Comparison of ENCODE assay signal across 15 cellular contexts in genomic region chr17:83194189-83194565, GRCh38.
A peak's percentile ranks its signal among the peaks of the same experiment; 100 is the strongest.
DNase-seq lines count a peak whose midpoint lies in the region; ATAC-seq lines count a peak whose summit lies in the region.
"Had no signal": no experiment of that assay in that cellular context is flagged by ENCODE, and none has a peak within 500 bp of the region (broad histone marks: within the 10 kb centered on the region; RNA-seq: fewer than 3 reads in every experiment).

No MANE protein-coding gene starts in this region.

- no peaks in the 10 kb centered on the region for H3K27me3 Mint-ChIP-seq in activated CD4-positive, alpha-beta T cell treated with anti-CD3 and anti-CD28 coated beads, Interleukin-2, amount 10 ng/mL, durations not matched to agents 24 days and 14 days
- H3K27me3 Mint-ChIP-seq in CD8-positive, alpha-beta memory T cell, result no peaks in the 10 kb centered on the region
- peaks cover 1% of the 10 kb centered on the region for H3K27me3 Mint-ChIP-seq in activated naive CD8-positive, alpha-beta T cell treated with anti-CD3 and anti-CD28 coated beads, Interleukin-2, amount 10 ng/mL, durations not matched to agents 7 days and 5 days

- H3K4me1 Mint-ChIP-seq in activated CD4-positive, alpha-beta T cell treated with anti-CD3 and anti-CD28 coated beads, Interleukin-2, amount 10 ng/mL, durations not matched to agents 24 days and 14 days, result peaks cover 25% of the 10 kb centered on the region
- peaks cover 10 to 33% (median 26%) of the 10 kb centered on the region in 3 donors for H3K4me1 Mint-ChIP-seq in CD8-positive, alpha-beta memory T cell
- H3K4me1 Mint-ChIP-seq in activated naive CD8-positive, alpha-beta T cell treated with anti-CD3 and anti-CD28 coated beads, Interleukin-2, amount 10 ng/mL, durations not matched to agents 7 days and 5 days, result peaks cover 11% of the 10 kb centered on the region

- intact Hi-C loops in activated CD4-positive, alpha-beta T cell treated with anti-CD3 and anti-CD28 coated beads, Interleukin-2, amount 10 ng/mL, durations not matched to agents 24 days and 14 days (cut with micrococcal nuclease), result no loop called here
- intact Hi-C loops in sciatic nerve (cut with DNase I), result no loop called here

- ATAC-seq in activated naive CD8-positive, alpha-beta T cell treated with anti-CD3 and anti-CD28 coated beads, Interleukin-2, amount 10 ng/mL, durations not matched to agents 7 days and 5 days (ENCODE audit: low read depth), result peak; percentile 2
- ATAC-seq in sciatic nerve, result no peak
- ATAC-seq: A549, foreskin keratinocyte had no signal

- no peaks in the 10 kb centered on the region for H3K36me3 Mint-ChIP-seq in activated CD4-positive, alpha-beta T cell treated with anti-CD3 and anti-CD28 coated beads, Interleukin-2, amount 10 ng/mL, durations not matched to agents 24 days and 14 days (ENCODE audit: low read depth)
- H3K36me3 Mint-ChIP-seq in CD8-positive, alpha-beta memory T cell, result no peaks in the 10 kb centered on the region
- no peaks in the 10 kb centered on the region for H3K36me3 Mint-ChIP-seq in activated naive CD8-positive, alpha-beta T cell treated with anti-CD3 and anti-CD28 coated beads, Interleukin-2, amount 10 ng/mL, durations not matched to agents 7 days and 5 days

- CTCF ChIA-PET in CD8-positive, alpha-beta memory T cell (lab: Charles Lee), result no interaction called here

- no peaks in the 10 kb centered on the region for H3K9me3 ChIP-seq in CD8-positive, alpha-beta memory T cell (ENCODE audit: low read length)
- H3K9me3 ChIP-seq: A549, thyroid gland had no signal

- peak overlapping the region; percentile 72 for H3K27ac Mint-ChIP-seq in activated CD4-positive, alpha-beta T cell treated with anti-CD3 and anti-CD28 coated beads, Interleukin-2, amount 10 ng/mL, durations not matched to agents 24 days and 14 days
- H3K27ac Mint-ChIP-seq in CD8-positive, alpha-beta memory T cell, result peak overlapping the region in 4 of 8 donors; percentile 6 to 84 (median 40)
- H3K27ac Mint-ChIP-seq in activated naive CD8-positive, alpha-beta T cell treated with anti-CD3 and anti-CD28 coated beads, Interleukin-2, amount 10 ng/mL, durations not matched to agents 7 days and 5 days, result peak overlapping the region; percentile 87

- peaks cover 15% of the 10 kb centered on the region for H3K4me1 ChIP-seq in CD8-positive, alpha-beta memory T cell (ENCODE audit: insufficient read depth, low read length)
- H3K4me1 ChIP-seq: A549, foreskin keratinocyte had no signal

- no peak overlapping the region for H3K4me3 ChIP-seq in CD8-positive, alpha-beta memory T cell (ENCODE audit: low read length)
- H3K4me3 ChIP-seq: A549, thyroid gland had no signal

- no peaks in the 10 kb centered on the region for H3K9me3 Mint-ChIP-seq in activated CD4-positive, alpha-beta T cell treated with anti-CD3 and anti-CD28 coated beads, Interleukin-2, amount 10 ng/mL, durations not matched to agents 24 days and 14 days
- no peaks in the 10 kb centered on the region for H3K9me3 Mint-ChIP-seq in CD8-positive, alpha-beta memory T cell
- H3K9me3 Mint-ChIP-seq in activated naive CD8-positive, alpha-beta T cell treated with anti-CD3 and anti-CD28 coated beads, Interleukin-2, amount 10 ng/mL, durations not matched to agents 7 days and 5 days, result no peaks in the 10 kb centered on the region

- no peaks in the 10 kb centered on the region for H3K27me3 ChIP-seq in CD8-positive, alpha-beta memory T cell (ENCODE audit: insufficient read depth, low read length, poor library complexity, severe bottlenecking)
- H3K27me3 ChIP-seq: foreskin keratinocyte, thyroid gland had no signal

- no peak overlapping the region for H3K27ac ChIP-seq in CD8-positive, alpha-beta memory T cell (ENCODE audit: low read depth, low read length)
- H3K27ac ChIP-seq: A549, foreskin keratinocyte, thyroid gland had no signal

- peak overlapping the region; percentile 32 for H3K4me3 Mint-ChIP-seq in activated CD4-positive, alpha-beta T cell treated with anti-CD3 and anti-CD28 coated beads, Interleukin-2, amount 10 ng/mL, durations not matched to agents 24 days and 14 days
- peak overlapping the region in 4 of 7 donors; percentile 14 to 45 (median 24) for H3K4me3 Mint-ChIP-seq in CD8-positive, alpha-beta memory T cell
- no peak overlapping the region for H3K4me3 Mint-ChIP-seq in activated naive CD8-positive, alpha-beta T cell treated with anti-CD3 and anti-CD28 coated beads, Interleukin-2, amount 10 ng/mL, durations not matched to agents 7 days and 5 days

- POLR2A ChIA-PET in CD8-positive, alpha-beta memory T cell (lab: Charles Lee), result no interaction called here
- POLR2A ChIA-PET in activated naive CD8-positive, alpha-beta T cell treated with anti-CD3 and anti-CD28 coated beads, Interleukin-2, amount 10 ng/mL, durations not matched to agents 7 days and 5 days (lab: Charles Lee), result no interaction called here

- H3K36me3 ChIP-seq in CD8-positive, alpha-beta memory T cell (ENCODE audit: insufficient read depth, low read length), result no peaks in the 10 kb centered on the region
- H3K36me3 ChIP-seq: thyroid gland had no signal

- DNase-seq in activated CD4-positive, alpha-beta T cell treated with anti-CD3 and anti-CD28 coated beads, Interleukin-2, amount 10 ng/mL, durations not matched to agents 24 days and 14 days, result no peak
- DNase-seq in activated CD4-positive, alpha-beta T cell treated with anti-CD3 and anti-CD28 coated beads for 1 hour, result no peak
- peak in 1 of 5 donors; percentile 29 for DNase-seq in CD8-positive, alpha-beta memory T cell
- DNase-seq in activated naive CD8-positive, alpha-beta T cell treated with anti-CD3 and anti-CD28 coated beads, Interleukin-2, amount 10 ng/mL, durations not matched to agents 7 days and 5 days, result peak; percentile 39
- DNase-seq in sciatic nerve (ENCODE audit: low spot score), result peak; percentile 59
- DNase-seq in inferior parietal cortex (ENCODE audit: extremely low spot score), result no peak
- no peak for DNase-seq in HPDE6-E6E7 (ENCODE audit: extremely low spot score)
- no peak for DNase-seq in cortex of kidney (lab: John Stamatoyannopoulos, UW)
- DNase-seq: effector CD8-positive, alpha-beta T cell; foreskin keratinocyte; islet precursor cell; NCI-H1930; SIG-M5 had no signal

Comparison
In these comparisons a context has a peak if more than half of its experiments do, and no peak if none do; other contexts are left out.
1. DNase-seq: peak in activated naive CD8-positive, alpha-beta T cell treated with anti-CD3 and anti-CD28 coated beads, Interleukin-2, amount 10 ng/mL, durations not matched to agents 7 days and 5 days (single experiment) and sciatic nerve (single experiment); none in activated CD4-positive, alpha-beta T cell treated with anti-CD3 and anti-CD28 coated beads, Interleukin-2, amount 10 ng/mL, durations not matched to agents 24 days and 14 days (single experiment), activated CD4-positive, alpha-beta T cell treated with anti-CD3 and anti-CD28 coated beads for 1 hour (single experiment), inferior parietal cortex (single experiment), HPDE6-E6E7 (single experiment) and cortex of kidney (single experiment).